ENCODE assay signal across 8 cellular contexts in genomic region chr10:14648042-14648765, GRCh38.
DNase-seq lines count a peak whose midpoint lies in the region; ATAC-seq lines count a peak whose summit lies in the region.

No MANE protein-coding gene starts in this region.

- peak; percentile 94 for ATAC-seq in HG02571 (IDR thresholded peaks at IDR 0.05; ENCODE audit: unreplicated experiment)
- ATAC-seq in activated CD4-positive, CD25-positive, alpha-beta regulatory T cell treated with anti-CD3 and anti-CD28 coated beads, Interleukin-2, amount 50 U/mL, for 24 hours, result peak; percentile 74 to 75
- peak; percentile 66 for ATAC-seq in left lobe of liver

- peak overlapping the region; percentile 69 for H3K4me3 ChIP-seq in GM08714 (ENCODE audit: low read length)

- DNase-seq in NCI-H1436 treated with DMSO at 0.1 percent for 48 hours (lab: John Stamatoyannopoulos, UW), result peak; percentile 91
- peak; percentile 13 for DNase-seq in cerebellum (ENCODE audit: low spot score)
- peak; percentile 48 for DNase-seq in left lobe of liver (ENCODE audit: low spot score)
- DNase-seq in stimulated activated CD4-positive, alpha-beta T cell treated with anti-CD3 and anti-CD28 coated beads, Interleukin-2, amount 100 ng/mL, for 48 hours, result peak; percentile 36 to 46
- no peak for DNase-seq in HPDE6-E6E7 (ENCODE audit: extremely low spot score)
